ENCODE assay signal across 16 cellular contexts in genomic region chr5:90982576-90982975, GRCh38.
DNase-seq lines count a peak whose midpoint lies in the region; ATAC-seq and TF ChIP-seq lines count a peak whose summit lies in the region.
"Had no signal": no experiment of that assay in that cellular context is flagged by ENCODE, and none has a peak within 500 bp of the region (broad histone marks: within the 10 kb centered on the region; RNA-seq: fewer than 3 reads in every experiment).

No MANE protein-coding gene starts in this region.

- peak; percentile 94 for DNase-seq in Caki2 (ENCODE audit: low read depth)
- DNase-seq in NCI-H226: peak; percentile 98
- DNase-seq in adrenal gland: peak; percentile 48 to 71 (median 61)
- peak; percentile 87 for DNase-seq in kidney glomerular epithelial cell (lab: John Stamatoyannopoulos, UW)
- no peak for DNase-seq in DMS114 treated with DMSO at 0.1 percent for 48 hours (lab: John Stamatoyannopoulos, UW; ENCODE audit: unreplicated experiment)
- DNase-seq in activated gamma-delta T cell treated with Interleukin-2 at 50 U/mL for 16 hours: no peak
- DNase-seq: activated CD4-positive, alpha-beta T cell treated with anti-CD3 and anti-CD28 coated beads for 1 hour; CD4-positive, CD25-positive, alpha-beta regulatory T cell; hippocampal formation; left colon; NCI-H2081 treated with DMSO at 0.1 percent for 48 hours; NCI-H526; right lobe of liver; T-helper 2 cell had no signal

- peak overlapping the region in 1 of 4 donors; percentile 3 for H3K4me3 ChIP-seq in adrenal gland
- H3K4me3 ChIP-seq: right lobe of liver had no signal

- peak in 1 of 2 donors; percentile 2 for TF ChIP-seq POLR2A in adrenal gland (IDR thresholded peaks at IDR 0.05)

- H3K4me1 ChIP-seq in adrenal gland (replicated peaks in 1 of 2): peaks cover 27 to 39% of the 10 kb centered on the region in 2 donors
- H3K4me1 ChIP-seq: right lobe of liver had no signal

- 35 to 51% (median 50%) methylated on average over 4 of the region's 4 CpGs for WGBS in adrenal gland, 4 donors

- H3K27ac ChIP-seq in adrenal gland: peak overlapping the region; percentile 66 to 94 (median 80)
- H3K27ac ChIP-seq: right lobe of liver had no signal

- no peaks in the 10 kb centered on the region for H3K36me3 ChIP-seq in adrenal gland (replicated peaks in 1 of 2)
- H3K36me3 ChIP-seq: right lobe of liver had no signal

- no peaks in the 10 kb centered on the region for H3K27me3 ChIP-seq in adrenal gland
- H3K27me3 ChIP-seq: right lobe of liver had no signal

- ATAC-seq in HG02610 (IDR thresholded peaks at IDR 0.05; ENCODE audit: unreplicated experiment): no peak
- ATAC-seq in GM18861 (IDR thresholded peaks at IDR 0.05; ENCODE audit: unreplicated experiment): no peak
- ATAC-seq: left colon, right lobe of liver had no signal

- no peak for TF ChIP-seq CTCF in adrenal gland (IDR thresholded peaks at IDR 0.05)

- intact Hi-C loops in adrenal gland (cut with DNase I): no loop called here

- in situ Hi-C loops in Caki2 (cut with HindIII; ENCODE audit: low pct_unique_long_range_greater_than_20kb, low sequenced_read_pairs): no loop called here

- no peaks in the 10 kb centered on the region for H3K9me3 ChIP-seq in adrenal gland (replicated peaks in 1 of 3)
- H3K9me3 ChIP-seq: right lobe of liver had no signal

Comparison
In these comparisons a context has a peak if more than half of its experiments do, and no peak if none do; other contexts are left out.
1. DNase-seq: peak in Caki2 (single experiment), NCI-H226 (single experiment), adrenal gland (7 of 7) and kidney glomerular epithelial cell (single experiment); none in DMS114 treated with DMSO at 0.1 percent for 48 hours (single experiment) and activated gamma-delta T cell treated with Interleukin-2 at 50 U/mL for 16 hours (single experiment).